Comparison of ENCODE assay signal across 13 cellular contexts in genomic region chr5:151023651-151024050, GRCh38. TPM values are rescaled to one million over a fixed set of nuclear protein-coding genes. Genes with fewer than 3 reads are reported as not detected.
A peak's percentile ranks its signal among the peaks of the same experiment; 100 is the strongest.
DNase-seq lines count a peak whose midpoint lies in the region; ATAC-seq, FAIRE-seq and TF ChIP-seq lines count a peak whose summit lies in the region.
"Had no signal": no experiment of that assay in that cellular context is flagged by ENCODE, and none has a peak within 500 bp of the region (broad histone marks: within the 10 kb centered on the region; RNA-seq: fewer than 3 reads in every experiment).

No MANE protein-coding gene starts in this region.

- no peak for TF ChIP-seq RAD21 in HepG2 (CRISPR knock-in tag; IDR thresholded peaks at IDR 0.05)

- TF ChIP-seq CTCF in dorsolateral prefrontal cortex (IDR thresholded peaks at IDR 0.05 in 54 of 56, conservative IDR thresholded peaks at IDR 0.05 in 2 of 56; ENCODE audit: low read depth in 1 of 56, partially characterized antibody in 56 of 56) = no peak
- TF ChIP-seq CTCF in HepG2 (CRISPR knock-in tag; IDR thresholded peaks at IDR 0.05) = no peak

- POLR2A ChIA-PET in HepG2 (lab: Yijun Ruan, JAX) = no interaction called here

- no peak for ATAC-seq in HepG2
- no peak for ATAC-seq in HG03457 (IDR thresholded peaks at IDR 0.05; ENCODE audit: unreplicated experiment)

- peaks cover 46% of the 10 kb centered on the region for H4K20me1 ChIP-seq in HepG2 (ENCODE audit: insufficient read depth, low read length)

- in situ Hi-C loops in HepG2 (cut with HindIII; ENCODE audit: extremely low pct_ligation_motif_present, low pct_unique_long_range_greater_than_20kb) = no loop called here

- H3K9me3 ChIP-seq in HepG2 (ENCODE audit: low read length) = no peaks in the 10 kb centered on the region

- peaks cover 33% of the 10 kb centered on the region for H3K79me2 ChIP-seq in HepG2 (ENCODE audit: insufficient read depth, low read length)

- no peak overlapping the region; the same call in 1 of the 2 replicates for H3K9ac ChIP-seq in HepG2 (ENCODE audit: insufficient read depth, low read depth, low read length)

- no peak for FAIRE-seq in HepG2 (lab: Jason Lieb, UNC)
- FAIRE-seq: islet of Langerhans had no signal

- peak overlapping the region in 43 of 59 donors; percentile 11 to 87 (median 64) for H3K27ac ChIP-seq in dorsolateral prefrontal cortex
- H3K27ac ChIP-seq in HepG2 (ENCODE audit: extremely low read length, insufficient read depth, low read length) = no peak overlapping the region
- H3K27ac ChIP-seq in temporal lobe (ENCODE audit: low read depth, low read length) = peak overlapping the region; percentile 8
- H3K27ac ChIP-seq: SK-N-MC had no signal

- CTCF ChIA-PET in HepG2 (lab: Yijun Ruan, JAX; ENCODE audit: low intra/inter-chr PET ratio, low total read pairs) = no interaction called here

- no peak overlapping the region for H2AFZ ChIP-seq in HepG2 (ENCODE audit: low read length)

- peak overlapping the region in 1 of 59 donors; percentile 21 for H3K4me3 ChIP-seq in dorsolateral prefrontal cortex
- peak overlapping the region in 1 of 3 experiments; percentile 13; a peak in 1 of 6 replicates for H3K4me3 ChIP-seq in HepG2 (replicated peaks in 1 of 3; ENCODE audit: insufficient read depth in 1 of 3, low read depth in 2 of 3, low read length in 3 of 3)
- H3K4me3 ChIP-seq: SK-N-MC had no signal

- 95% methylated on average over 4 of the region's 8 CpGs for WGBS in HepG2 (ENCODE audit: low lambda C conversion rate)

- no peak for TF ChIP-seq EP300 in HepG2 (IDR thresholded peaks at IDR 0.05; ENCODE audit: low read depth in 2 of 2, low read length in 2 of 2)
- TF ChIP-seq EP300 in HepG2 (CRISPR knock-in tag; IDR thresholded peaks at IDR 0.05; ENCODE audit: borderline replicate concordance) = no peak

- peaks cover 30 to 53% of the 10 kb centered on the region in 2 experiments for H3K36me3 ChIP-seq in HepG2 (replicated peaks in 1 of 2; ENCODE audit: control insufficient read depth in 1 of 2, insufficient read depth in 2 of 2, low read length in 2 of 2)

- peaks cover 58% of the 10 kb centered on the region for H3K4me1 ChIP-seq in HepG2 (ENCODE audit: insufficient read depth, low read length)

- no peak for TF ChIP-seq POLR2A in HepG2 (IDR thresholded peaks at IDR 0.05; ENCODE audit: insufficient read depth in 1 of 2, low read depth in 2 of 2, low read length in 2 of 2)

- H3K27me3 ChIP-seq in dorsolateral prefrontal cortex (no peaks in the 10 kb centered on the region), HepG2 (ENCODE audit: control insufficient read depth in 1 of 2, insufficient read depth in 2 of 2, low read length in 2 of 2) (no peaks in the 10 kb centered on the region; a peak in 1 of 5 replicates)

- no TSS peak for BruUV-seq in HepG2 (replicated peaks; lab: Mats Ljungman, UMichigan)

- DNase-seq in LoVo (ENCODE audit: low spot score) = peak; percentile 41
- DNase-seq in dorsolateral prefrontal cortex = no peak
- DNase-seq in HepG2 (ENCODE audit: low spot score) = no peak
- no peak for DNase-seq in retina
- no peak for DNase-seq in NCI-H1694 treated with DMSO at 0.1 percent for 48 hours (lab: John Stamatoyannopoulos, UW)
- DNase-seq in kidney glomerular epithelial cell (lab: John Stamatoyannopoulos, UW) = no peak
- DNase-seq: activated CD8-positive, alpha-beta memory T cell treated with anti-CD3 and anti-CD28 coated beads for 24 hours; GF-D8; NCI-H1105 had no signal

- peak overlapping the region; percentile 90; the same call in 1 of the 2 replicates for H3K4me2 ChIP-seq in HepG2 (ENCODE audit: low read depth, low read length)

- intact Hi-C loops in dorsolateral prefrontal cortex (cut with DNase I) (no loop called here), HepG2 (cut with micrococcal nuclease; ENCODE audit: unreplicated experiment) (no loop called here)

TF ChIP-seq in HepG2, 621 proteins besides CTCF, POLR2A, EP300 and RAD21 (continues in another document):
- TF ChIP-seq ZNF34 (CRISPR knock-in tag; IDR thresholded peaks at IDR 0.05; ENCODE audit: borderline replicate concordance) = no peak
- no peak for TF ChIP-seq ZNF550 (CRISPR knock-in tag; IDR thresholded peaks at IDR 0.05; ENCODE audit: borderline replicate concordance)

RNA-seq across cellular contexts. Expression of gene GPX3, which starts 3.3 kb away (rescaled TPM):
- total RNA-seq in dorsolateral prefrontal cortex = 100 to 1,000 TPM in 5 of 120 experiments, 10 to 100 TPM in 115; 15.1 to 151 (median 46.9) TPM
- 31.9 and 33.8 TPM in 2 replicates for total RNA-seq in HepG2 (2016; rRNA removed; fragmentation: Illumina TruSeq; extraction: Trizol)
- 15.0 and 22.4 TPM in 2 replicates for total RNA-seq in HepG2 (2016; cell fraction: cytosol; rRNA removed; fragmentation: Illumina TruSeq; extraction: Trizol; ENCODE audit: low read depth)
- 27.5 and 35.1 TPM in 2 replicates for total RNA-seq in HepG2 (2016; cell fraction: insoluble cytoplasmic fraction; rRNA removed; fragmentation: Illumina TruSeq; extraction: Trizol)
- total RNA-seq in HepG2 (2016; cell fraction: membrane; rRNA removed; fragmentation: Illumina TruSeq; extraction: Trizol) = 43.3 and 53.5 TPM in 2 replicates
- 37.4 and 44.4 TPM in 2 replicates for total RNA-seq in HepG2 (2016; cell fraction: nucleus; rRNA removed; fragmentation: Illumina TruSeq; extraction: Trizol)
- 1,506 and 1,892 TPM in 2 replicates for polyA plus RNA-seq in HepG2 (2011; rRNA removed)
- polyA plus RNA-seq in HepG2 (2011; cell fraction: cytosol; rRNA removed) = 1,827 and 1,911 TPM in 2 replicates
- polyA plus RNA-seq in HepG2 (2011; cell fraction: nucleus; rRNA removed) = 579 and 581 TPM in 2 replicates
- polyA plus RNA-seq in HepG2 (2012) = 440 and 606 TPM in 2 replicates
- 58.7 and 88.7 TPM in 2 replicates for polyA plus RNA-seq in HepG2 (2016; cell fraction: cytosol; fragmentation: Illumina TruSeq; extraction: Trizol; ENCODE audit: low read depth)
- polyA plus RNA-seq in HepG2 (2016; cell fraction: insoluble cytoplasmic fraction; fragmentation: Illumina TruSeq; extraction: Trizol; ENCODE audit: low read depth) = 65.0 and 89.5 TPM in 2 replicates
- polyA plus RNA-seq in HepG2 (2016; cell fraction: membrane; fragmentation: Illumina TruSeq; extraction: Trizol; ENCODE audit: low read depth) = 111 and 130 TPM in 2 replicates
- 94.5 and 99.0 TPM in 2 replicates for polyA plus RNA-seq in HepG2 (2016; cell fraction: nucleus; fragmentation: Illumina TruSeq; extraction: Trizol; ENCODE audit: insufficient read depth, low read depth)
- 1.3 and 2,208 TPM in 2 replicates for polyA minus RNA-seq in HepG2 (2011; rRNA and poly(A)+ RNA removed; ENCODE audit: low replicate concordance)
- 329 and 350 TPM in 2 replicates for polyA minus RNA-seq in HepG2 (2011; cell fraction: cytosol; rRNA and poly(A)+ RNA removed)
- polyA minus RNA-seq in HepG2 (2011; cell fraction: nucleus; rRNA and poly(A)+ RNA removed) = 159 and 243 TPM in 2 replicates
- total RNA-seq in temporal lobe = 29.7 TPM

RNA-seq across cellular contexts. Expression of gene TNIP1, which starts 57.2 kb away (rescaled TPM):
- total RNA-seq in dorsolateral prefrontal cortex (10 to 100 TPM; 39.3 to 76.8 (median 57.4) TPM), HepG2 (2016; rRNA removed; fragmentation: Illumina TruSeq; extraction: Trizol) (26.2 and 29.8 TPM in 2 replicates), temporal lobe (17.9 TPM)
- 11.3 and 13.0 TPM in 2 replicates for total RNA-seq in HepG2 (2016; cell fraction: cytosol; rRNA removed; fragmentation: Illumina TruSeq; extraction: Trizol; ENCODE audit: low read depth)
- 22.8 and 24.5 TPM in 2 replicates for total RNA-seq in HepG2 (2016; cell fraction: insoluble cytoplasmic fraction; rRNA removed; fragmentation: Illumina TruSeq; extraction: Trizol)
- total RNA-seq in HepG2 (2016; cell fraction: membrane; rRNA removed; fragmentation: Illumina TruSeq; extraction: Trizol) = 28.9 and 33.7 TPM in 2 replicates
- 16.2 and 22.2 TPM in 2 replicates for total RNA-seq in HepG2 (2016; cell fraction: nucleus; rRNA removed; fragmentation: Illumina TruSeq; extraction: Trizol)
- 45.9 and 48.7 TPM in 2 replicates for polyA plus RNA-seq in HepG2 (2011; rRNA removed)
- polyA plus RNA-seq in HepG2 (2011; cell fraction: cytosol; rRNA removed) = 40.8 and 45.3 TPM in 2 replicates
- polyA plus RNA-seq in HepG2 (2011; cell fraction: nucleus; rRNA removed) = 57.3 and 59.8 TPM in 2 replicates
- 52.5 and 57.8 TPM in 2 replicates for polyA plus RNA-seq in HepG2 (2012)
- 16.8 and 17.8 TPM in 2 replicates for polyA plus RNA-seq in HepG2 (2016; cell fraction: cytosol; fragmentation: Illumina TruSeq; extraction: Trizol; ENCODE audit: low read depth)
- 26.4 and 35.7 TPM in 2 replicates for polyA plus RNA-seq in HepG2 (2016; cell fraction: insoluble cytoplasmic fraction; fragmentation: Illumina TruSeq; extraction: Trizol; ENCODE audit: low read depth)
- 31.5 and 33.1 TPM in 2 replicates for polyA plus RNA-seq in HepG2 (2016; cell fraction: membrane; fragmentation: Illumina TruSeq; extraction: Trizol; ENCODE audit: low read depth)
- polyA plus RNA-seq in HepG2 (2016; cell fraction: nucleus; fragmentation: Illumina TruSeq; extraction: Trizol; ENCODE audit: insufficient read depth, low read depth) = 29.8 and 34.0 TPM in 2 replicates
- polyA minus RNA-seq in HepG2 (2011; rRNA and poly(A)+ RNA removed; ENCODE audit: low replicate concordance) = 45.2 and 73.0 TPM in 2 replicates
- polyA minus RNA-seq in HepG2 (2011; cell fraction: cytosol; rRNA and poly(A)+ RNA removed) = 45.8 and 51.1 TPM in 2 replicates
- polyA minus RNA-seq in HepG2 (2011; cell fraction: nucleus; rRNA and poly(A)+ RNA removed) = 50.0 and 60.3 TPM in 2 replicates
